ENCODE assay signal across 19 cellular contexts in the genomic region with DNA sequence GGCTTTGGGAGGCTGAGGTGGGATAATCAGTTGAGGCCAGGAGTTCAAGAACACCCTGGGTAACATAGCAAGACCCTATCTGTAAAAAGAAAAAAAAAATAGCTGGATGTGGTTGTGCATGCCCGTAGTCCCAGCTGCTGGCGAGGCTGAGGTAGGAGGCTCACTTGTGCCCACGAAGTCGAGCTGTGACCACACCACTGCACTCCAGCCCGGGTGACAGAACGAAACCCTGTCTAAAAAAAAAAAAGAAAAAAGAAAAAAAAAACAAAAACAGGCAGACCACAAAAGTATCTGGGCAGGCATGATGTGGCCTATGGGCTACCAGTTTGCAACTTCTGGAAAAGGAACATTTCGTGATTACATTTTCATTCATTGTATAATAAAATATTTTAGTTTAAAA.
"Had no signal": no experiment of that assay in that cellular context is flagged by ENCODE, and none has a peak within 500 bp of the region (broad histone marks: within the 10 kb centered on the region; RNA-seq: fewer than 3 reads in every experiment).

No MANE protein-coding gene starts in this region.

- H3K36me3 ChIP-seq: gastrocnemius medialis, neutrophil had no signal

- DNase-seq: activated CD4-positive, alpha-beta T cell treated with anti-CD3 and anti-CD28 coated beads for 1 hour; activated CD4-positive, alpha-beta T cell treated with anti-CD3 and anti-CD28 coated beads, Interleukin-2, amount 50 U/mL, for 4 hours; activated CD8-positive, alpha-beta memory T cell treated with anti-CD3 and anti-CD28 coated beads, Interleukin-2, amount 10 ng/mL, durations not matched to agents 7 days and 5 days; activated naive CD4-positive, alpha-beta T cell treated with anti-CD3 and anti-CD28 coated beads for 36 hours; activated naive CD8-positive, alpha-beta T cell treated with anti-CD3 and anti-CD28 coated beads, Interleukin-2, amount 50 U/mL, for 24 hours; activated T-cell treated with anti-CD3 and anti-CD28 coated beads, Interleukin-2, amount 50 U/mL, for 1 hour; aorta; endodermal cell; gastrocnemius medialis; islet precursor cell; mammary epithelial cell; naive thymus-derived CD4-positive, alpha-beta T cell; retina; stimulated activated CD4-positive, alpha-beta T cell treated with anti-CD3 and anti-CD28 coated beads, Interleukin-4, amount 100 ng/mL, for 24 hours; stimulated activated naive CD8-positive, alpha-beta T cell treated with anti-CD3 and anti-CD28 coated beads, Interleukin-15, amount 100 ng/mL, for 72 hours; T-helper 1 cell; testis had no signal

- H3K27ac Mint-ChIP-seq: activated CD8-positive, alpha-beta memory T cell treated with anti-CD3 and anti-CD28 coated beads, Interleukin-2, amount 10 ng/mL, durations not matched to agents 7 days and 5 days; activated naive CD4-positive, alpha-beta T cell treated with anti-CD3 and anti-CD28 coated beads for 36 hours; activated T-helper 2 cell treated with anti-CD3 and anti-CD28 coated beads, Interferon-gamma antibody, Interleukin-2, Interleukin-4, amounts not matched to agents 10 μg/mL and 5 μg/mL and 100 μg/mL, durations not matched to agents 14 hours and 24 hours and 36 hours; endodermal cell had no signal

- H3K27ac ChIP-seq: gastrocnemius medialis, neutrophil, testis had no signal

- H3K4me3 ChIP-seq: gastrocnemius medialis, testis had no signal

- H3K27me3 Mint-ChIP-seq: activated CD8-positive, alpha-beta memory T cell treated with anti-CD3 and anti-CD28 coated beads, Interleukin-2, amount 10 ng/mL, durations not matched to agents 7 days and 5 days; activated naive CD8-positive, alpha-beta T cell treated with anti-CD3 and anti-CD28 coated beads, Interleukin-2, amount 50 U/mL, for 24 hours; stimulated activated naive CD8-positive, alpha-beta T cell treated with anti-CD3 and anti-CD28 coated beads, Interleukin-15, amount 100 ng/mL, for 72 hours had no signal

- H3K36me3 Mint-ChIP-seq: activated CD8-positive, alpha-beta memory T cell treated with anti-CD3 and anti-CD28 coated beads, Interleukin-2, amount 10 ng/mL, durations not matched to agents 7 days and 5 days had no signal

- H3K27me3 ChIP-seq: gastrocnemius medialis, testis had no signal

- ATAC-seq: activated CD8-positive, alpha-beta memory T cell treated with anti-CD3 and anti-CD28 coated beads, Interleukin-2, amount 10 ng/mL, durations not matched to agents 7 days and 5 days; activated naive CD8-positive, alpha-beta T cell treated with anti-CD3 and anti-CD28 coated beads, Interleukin-2, amount 50 U/mL, for 24 hours; gastrocnemius medialis; naive thymus-derived CD4-positive, alpha-beta T cell; stimulated activated naive CD8-positive, alpha-beta T cell treated with anti-CD3 and anti-CD28 coated beads, Interleukin-15, amount 100 ng/mL, for 72 hours had no signal

- H3K9me3 ChIP-seq: gastrocnemius medialis, neutrophil, testis had no signal

- H3K4me3 Mint-ChIP-seq: activated CD8-positive, alpha-beta memory T cell treated with anti-CD3 and anti-CD28 coated beads, Interleukin-2, amount 10 ng/mL, durations not matched to agents 7 days and 5 days; activated naive CD4-positive, alpha-beta T cell treated with anti-CD3 and anti-CD28 coated beads for 36 hours; activated naive CD8-positive, alpha-beta T cell treated with anti-CD3 and anti-CD28 coated beads, Interleukin-2, amount 50 U/mL, for 24 hours; endodermal cell; naive thymus-derived CD4-positive, alpha-beta T cell; stimulated activated naive CD8-positive, alpha-beta T cell treated with anti-CD3 and anti-CD28 coated beads, Interleukin-15, amount 100 ng/mL, for 72 hours had no signal

- H3K9me3 Mint-ChIP-seq: activated naive CD4-positive, alpha-beta T cell treated with anti-CD3 and anti-CD28 coated beads for 36 hours; activated naive CD8-positive, alpha-beta T cell treated with anti-CD3 and anti-CD28 coated beads, Interleukin-2, amount 50 U/mL, for 24 hours; activated T-helper 2 cell treated with anti-CD3 and anti-CD28 coated beads, Interferon-gamma antibody, Interleukin-2, Interleukin-4, amounts not matched to agents 10 μg/mL and 5 μg/mL and 100 μg/mL, durations not matched to agents 14 hours and 24 hours and 36 hours; endodermal cell; naive thymus-derived CD4-positive, alpha-beta T cell; stimulated activated naive CD8-positive, alpha-beta T cell treated with anti-CD3 and anti-CD28 coated beads, Interleukin-15, amount 100 ng/mL, for 72 hours had no signal

- H3K4me1 ChIP-seq: gastrocnemius medialis, testis had no signal
